In the genomic region with DNA sequence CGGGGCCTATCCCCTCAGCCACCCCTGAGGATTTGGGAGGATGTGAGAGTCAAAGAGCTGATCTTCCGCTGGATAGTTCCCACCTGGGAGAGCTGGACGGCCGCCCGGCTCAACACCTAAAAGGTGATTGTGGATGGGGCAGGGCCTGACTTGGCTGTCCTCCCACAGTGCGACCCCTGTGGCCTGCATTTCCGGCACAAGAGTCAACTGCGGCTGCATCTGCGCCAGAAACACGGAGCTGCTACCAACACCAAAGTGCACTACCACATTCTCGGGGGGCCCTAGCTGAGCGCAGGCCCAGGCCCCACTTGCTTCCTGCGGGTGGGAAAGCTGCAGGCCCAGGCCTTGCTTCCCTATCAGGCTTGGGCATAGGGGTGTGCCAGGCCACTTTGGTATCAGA, we compare ENCODE assay signal across 28 cellular contexts. TPM values are rescaled to one million over a fixed set of nuclear protein-coding genes. Genes with fewer than 3 reads are reported as not detected.
DNase-seq lines count a peak whose midpoint lies in the region; ATAC-seq and TF ChIP-seq lines count a peak whose summit lies in the region.
"Had no signal": no experiment of that assay in that cellular context is flagged by ENCODE, and none has a peak within 500 bp of the region (broad histone marks: within the 10 kb centered on the region; RNA-seq: fewer than 3 reads in every experiment).

No MANE protein-coding gene starts in this region.

- DNase-seq in left ventricle myocardium inferior (no peak), left cardiac atrium (no peak), islet precursor cell (peak; percentile 49), upper lobe of left lung (peak in 1 of 2 donors; percentile 56), SJCRH30 (no peak)
- DNase-seq in activated naive CD4-positive, alpha-beta T cell treated with anti-CD3 and anti-CD28 coated beads, Interleukin-2, amount 10 ng/mL, durations not matched to agents 7 days and 5 days = no peak
- DNase-seq: activated CD4-positive, alpha-beta T cell treated with anti-CD3 and anti-CD28 coated beads for 36 hours; anterior cingulate cortex; Caco-2; DND-41; KBM-7; MM.1S; NCI-H1417 treated with DMSO at 0.1 percent for 48 hours; NCI-H446; retina; SIG-M5; stimulated activated CD4-positive, alpha-beta T cell treated with anti-CD3 and anti-CD28 coated beads, Interleukin-12 subunit alpha, Interleukin-12 subunit beta, amount 100 ng/mL, for 4 hours; stimulated activated CD4-positive, alpha-beta T cell treated with anti-CD3 and anti-CD28 coated beads, Interleukin-4, amount 100 ng/mL, for 4 hours; T-helper 1 cell; trophoblast cell had no signal

- H3K36me3 Mint-ChIP-seq in activated naive CD4-positive, alpha-beta T cell treated with anti-CD3 and anti-CD28 coated beads, Interleukin-2, amount 10 ng/mL, durations not matched to agents 7 days and 5 days = peaks cover 9% of the 10 kb centered on the region
- H3K36me3 Mint-ChIP-seq: activated naive CD4-positive, alpha-beta T cell treated with anti-CD3 and anti-CD28 coated beads, Interleukin-2, amount 50 U/mL, for 24 hours had no signal

- H3K4me3 Mint-ChIP-seq in activated naive CD4-positive, alpha-beta T cell treated with anti-CD3 and anti-CD28 coated beads, Interleukin-2, amount 10 ng/mL, durations not matched to agents 7 days and 5 days = no peak overlapping the region
- H3K4me3 Mint-ChIP-seq: activated CD4-positive, alpha-beta T cell treated with anti-CD3 and anti-CD28 coated beads for 36 hours; activated naive CD4-positive, alpha-beta T cell treated with anti-CD3 and anti-CD28 coated beads, Interleukin-2, amount 50 U/mL, for 24 hours; B cell; stimulated activated naive CD8-positive, alpha-beta T cell treated with anti-CD3 and anti-CD28 coated beads, Interleukin-15, Interleukin-2, amounts not matched to agents 100 ng/mL and 50 ng/mL, for 24 hours had no signal

- H3K9me3 Mint-ChIP-seq in activated naive CD4-positive, alpha-beta T cell treated with anti-CD3 and anti-CD28 coated beads, Interleukin-2, amount 10 ng/mL, durations not matched to agents 7 days and 5 days = peaks cover 3% of the 10 kb centered on the region
- H3K9me3 Mint-ChIP-seq: activated naive CD4-positive, alpha-beta T cell treated with anti-CD3 and anti-CD28 coated beads, Interleukin-2, amount 50 U/mL, for 24 hours; stimulated activated naive CD8-positive, alpha-beta T cell treated with anti-CD3 and anti-CD28 coated beads, Interleukin-15, Interleukin-2, amounts not matched to agents 100 ng/mL and 50 ng/mL, for 24 hours had no signal

- no peak for TF ChIP-seq EP300 in upper lobe of left lung (IDR thresholded peaks at IDR 0.05)

- H3K27me3 ChIP-seq in left ventricle myocardium inferior (ENCODE audit: low read depth) (peaks cover 17% of the 10 kb centered on the region), upper lobe of left lung (peaks cover 0 to 1% (median 0%) of the 10 kb centered on the region in 4 donors), SJCRH30 (no peaks in the 10 kb centered on the region)

- intact Hi-C loops in left ventricle myocardium inferior (cut with micrococcal nuclease) = no loop called here
- intact Hi-C loops in left cardiac atrium (cut with DNase I) = no loop called here

- no peaks in the 10 kb centered on the region for H3K9me3 ChIP-seq in left ventricle myocardium inferior (replicated peaks)
- no peaks in the 10 kb centered on the region for H3K9me3 ChIP-seq in upper lobe of left lung
- no peaks in the 10 kb centered on the region for H3K9me3 ChIP-seq in SJCRH30 (replicated peaks)
- H3K9me3 ChIP-seq: A549, Caco-2 had no signal

- ATAC-seq in left cardiac atrium (no peak), upper lobe of left lung (ENCODE audit: low FRiP score in 2 of 2) (no peak)
- ATAC-seq: A549; activated CD4-positive, alpha-beta T cell treated with anti-CD3 and anti-CD28 coated beads for 36 hours had no signal

- WGBS in upper lobe of left lung, 2 donors = 83 to 90% methylated on average over 6 to 12 of the region's 13 CpGs

- H3K4me3 ChIP-seq in left ventricle myocardium inferior (peak overlapping the region; percentile 68), upper lobe of left lung (no peak overlapping the region), SJCRH30 (no peak overlapping the region)
- H3K4me3 ChIP-seq: A549, cardiac muscle cell, hepatocyte, lung had no signal

- TF ChIP-seq CTCF in left ventricle myocardium inferior (IDR thresholded peaks at IDR 0.05; ENCODE audit: borderline replicate concordance) (no peak), upper lobe of left lung (IDR thresholded peaks at IDR 0.05) (no peak)

- peaks cover 4% of the 10 kb centered on the region for H3K36me3 ChIP-seq in left ventricle myocardium inferior
- H3K36me3 ChIP-seq in upper lobe of left lung = peaks cover 0 to 26% (median 0%) of the 10 kb centered on the region in 4 donors
- H3K36me3 ChIP-seq in SJCRH30 = no peaks in the 10 kb centered on the region
- H3K36me3 ChIP-seq: cardiac muscle cell had no signal

- no peak for TF ChIP-seq POLR2A in upper lobe of left lung (IDR thresholded peaks at IDR 0.05)

- H3K4me1 ChIP-seq in left ventricle myocardium inferior (peaks cover 72% of the 10 kb centered on the region), upper lobe of left lung (peaks cover 28 to 57% (median 33%) of the 10 kb centered on the region in 4 donors), SJCRH30 (no peaks in the 10 kb centered on the region)
- H3K4me1 ChIP-seq: A549, Caco-2 had no signal

- peak overlapping the region; percentile 82 for H3K27ac ChIP-seq in left ventricle myocardium inferior (replicated peaks)
- H3K27ac ChIP-seq in upper lobe of left lung = peak overlapping the region in 3 of 4 donors; percentile 21 to 83 (median 55)
- H3K27ac ChIP-seq in SJCRH30 = no peak overlapping the region
- H3K27ac ChIP-seq: A549, cardiac muscle cell, hepatocyte had no signal

- H3K27ac Mint-ChIP-seq in activated naive CD4-positive, alpha-beta T cell treated with anti-CD3 and anti-CD28 coated beads, Interleukin-2, amount 10 ng/mL, durations not matched to agents 7 days and 5 days = no peak overlapping the region
- H3K27ac Mint-ChIP-seq: activated CD4-positive, alpha-beta T cell treated with anti-CD3 and anti-CD28 coated beads for 36 hours; B cell; stimulated activated naive CD8-positive, alpha-beta T cell treated with anti-CD3 and anti-CD28 coated beads, Interleukin-15, Interleukin-2, amounts not matched to agents 100 ng/mL and 50 ng/mL, for 24 hours had no signal

- H3K27me3 Mint-ChIP-seq in activated naive CD4-positive, alpha-beta T cell treated with anti-CD3 and anti-CD28 coated beads, Interleukin-2, amount 10 ng/mL, durations not matched to agents 7 days and 5 days = peaks cover 22% of the 10 kb centered on the region
- H3K27me3 Mint-ChIP-seq: activated naive CD4-positive, alpha-beta T cell treated with anti-CD3 and anti-CD28 coated beads, Interleukin-2, amount 50 U/mL, for 24 hours; B cell had no signal

- CTCF ChIA-PET in activated naive CD4-positive, alpha-beta T cell treated with anti-CD3 and anti-CD28 coated beads, Interleukin-2, amount 10 ng/mL, durations not matched to agents 7 days and 5 days (lab: Charles Lee) = no interaction called here

- peaks cover 62% of the 10 kb centered on the region for H3K4me1 Mint-ChIP-seq in activated naive CD4-positive, alpha-beta T cell treated with anti-CD3 and anti-CD28 coated beads, Interleukin-2, amount 10 ng/mL, durations not matched to agents 7 days and 5 days

RNA-seq across cellular contexts. Expression of a gene that starts 4.5 kb away (rescaled TPM):
- 13.7 TPM for total RNA-seq in left ventricle myocardium inferior
- 10 to 100 TPM; 14.1 to 19.8 TPM for total RNA-seq in left cardiac atrium
- total RNA-seq in upper lobe of left lung = 10 to 100 TPM in 3 of 6 donors, 1 to 10 TPM in 3; 2.1 to 83.1 (median 9.4) TPM
- total RNA-seq in SJCRH30 (2014; rRNA removed; shearing (Covaris generic)) = 0.02 TPM in 1 of 2 replicates, not detected in the other
- total RNA-seq: Caco-2, osteoblast had no signal

RNA-seq across cellular contexts. Expression of a gene that starts 8.5 kb away (rescaled TPM):
- total RNA-seq in left ventricle myocardium inferior (1.4 TPM), left cardiac atrium (1 to 10 TPM; 1.2 to 1.8 TPM), upper lobe of left lung (10 to 100 TPM in 4 of 6 donors, 1 to 10 TPM in 2; 2.3 to 26.2 (median 10.7) TPM)
- total RNA-seq in SJCRH30 (2014; rRNA removed; shearing (Covaris generic)) = 0.23 and 0.47 TPM in 2 replicates

RNA-seq across cellular contexts. Expression of a gene that starts 14.9 kb away (rescaled TPM):
- total RNA-seq in left ventricle myocardium inferior (174 TPM), left cardiac atrium (100 to 1,000 TPM; 174 to 198 TPM), upper lobe of left lung (100 to 1,000 TPM in 5 of 6 donors, 10 to 100 TPM in 1; 85.9 to 304 (median 175) TPM)
- 97.2 and 103 TPM in 2 replicates for total RNA-seq in SJCRH30 (2014; rRNA removed; shearing (Covaris generic))

RNA-seq across cellular contexts. Expression of a gene that starts 16.6 kb away (rescaled TPM):
- total RNA-seq in left ventricle myocardium inferior (0.38 TPM), left cardiac atrium (1 to 10 TPM; 2.5 to 3.5 TPM), upper lobe of left lung (10 to 100 TPM in 2 of 6 donors, 1 to 10 TPM in 4; 2.7 to 35.0 (median 6.1) TPM)
- not detected in 2 replicates for total RNA-seq in SJCRH30 (2014; rRNA removed; shearing (Covaris generic))

RNA-seq across cellular contexts. Expression of a gene that starts 31.5 kb away (rescaled TPM):
- total RNA-seq in left ventricle myocardium inferior (not detected), left cardiac atrium (under 1 TPM in 1 of 2 donors, not detected in 1; 0.21 TPM), upper lobe of left lung (1 to 10 TPM in 2 of 6 donors, under 1 TPM in 4; 0.26 to 3.1 (median 0.46) TPM)
- total RNA-seq in SJCRH30 (2014; rRNA removed; shearing (Covaris generic)) = not detected in 2 replicates
- total RNA-seq: activated CD4-positive, alpha-beta T cell treated with anti-CD3 and anti-CD28 coated beads for 36 hours; B cell; Caco-2; hepatocyte; osteoblast had no signal
